12 cellular contexts compared by ENCODE assay signal in the genomic region with DNA sequence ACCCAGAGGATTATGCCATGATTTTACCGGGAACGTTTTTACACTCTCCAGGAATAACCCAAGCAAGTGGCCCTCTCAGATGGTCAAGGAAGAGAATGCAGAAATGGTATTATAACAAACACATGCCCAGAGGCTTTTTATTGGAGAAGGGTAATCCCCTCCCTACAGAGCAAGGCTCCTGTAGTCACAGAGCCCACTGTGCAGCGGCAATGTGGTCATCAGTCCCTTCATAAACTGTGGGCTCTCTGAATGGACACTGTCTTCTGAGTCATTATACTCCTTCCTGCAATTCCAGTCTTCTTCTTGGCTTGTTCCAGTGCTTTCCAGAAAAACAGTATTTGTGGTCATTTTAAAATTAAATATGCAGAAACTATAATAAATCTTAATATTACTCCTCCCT.
A peak's percentile ranks its signal among the peaks of the same experiment; 100 is the strongest.
DNase-seq lines count a peak whose midpoint lies in the region; ATAC-seq and TF ChIP-seq lines count a peak whose summit lies in the region.
"Had no signal": no experiment of that assay in that cellular context is flagged by ENCODE, and none has a peak within 500 bp of the region (broad histone marks: within the 10 kb centered on the region; RNA-seq: fewer than 3 reads in every experiment).

No MANE protein-coding gene starts in this region.

- H3K27me3 ChIP-seq in esophagus muscularis mucosa (no peaks in the 10 kb centered on the region), Karpas-422 (ENCODE audit: low read length) (no peaks in the 10 kb centered on the region), ascending aorta (no peaks in the 10 kb centered on the region)
- H3K27me3 ChIP-seq: BLaER1 treated with 17β-estradiol and CSF1 and Interleukin-3, amounts not matched to agents 10 nM and 100 nM; MG63 had no signal

- peak; percentile 39 for ATAC-seq in sciatic nerve
- no peak for ATAC-seq in GM18909 (IDR thresholded peaks at IDR 0.05; ENCODE audit: poor library complexity, unreplicated experiment)
- no peak for ATAC-seq in HG02610 (IDR thresholded peaks at IDR 0.05; ENCODE audit: unreplicated experiment)

- no peaks in the 10 kb centered on the region for H3K79me2 ChIP-seq in Karpas-422 (ENCODE audit: low read length)

- WGBS in esophagus muscularis mucosa = 76% methylated on average over 3 of the region's 3 CpGs

- no peak for TF ChIP-seq CTCF in esophagus muscularis mucosa (IDR thresholded peaks at IDR 0.05)
- no peak for TF ChIP-seq CTCF in ascending aorta (IDR thresholded peaks at IDR 0.05)

- H3K27ac ChIP-seq in esophagus muscularis mucosa (replicated peaks in 1 of 4) = peak overlapping the region; percentile 22 to 71 (median 58)
- no peak overlapping the region for H3K27ac ChIP-seq in Karpas-422 (ENCODE audit: low read length)
- no peak overlapping the region for H3K27ac ChIP-seq in ascending aorta
- H3K27ac ChIP-seq: BLaER1 treated with 17β-estradiol and CSF1 and Interleukin-3, amounts not matched to agents 10 nM and 100 nM had no signal

- no peak overlapping the region for H2AFZ ChIP-seq in Karpas-422 (ENCODE audit: low read length)

- intact Hi-C loops in esophagus muscularis mucosa (cut with DNase I) = loop anchor here (2.0 to 5.0 kb wide), 2 partner anchors 133 to 193 kb away; no protein-coding TSS in a partner anchor
- intact Hi-C loops in sciatic nerve (cut with DNase I) = loop anchor here (2.0 to 10.0 kb wide), 2 partner anchors 75 to 133 kb away; a partner anchor contains a TSS
- intact Hi-C loops in ascending aorta (cut with DNase I) = loop anchor here (1.0 to 5.0 kb wide), 3 partner anchors 38 to 133 kb away; a partner anchor contains a TSS

- no peak for TF ChIP-seq POLR2A in esophagus muscularis mucosa (IDR thresholded peaks at IDR 0.05; ENCODE audit: low read depth)

- no peaks in the 10 kb centered on the region for H3K9me2 ChIP-seq in Karpas-422 (replicated peaks; ENCODE audit: insufficient read depth, low read length)

- H3K4me1 ChIP-seq in esophagus muscularis mucosa = peaks cover 3 to 58% (median 53%) of the 10 kb centered on the region in 4 donors
- no peaks in the 10 kb centered on the region for H3K4me1 ChIP-seq in Karpas-422 (ENCODE audit: low read length)
- H3K4me1 ChIP-seq in ascending aorta = no peaks in the 10 kb centered on the region
- H3K4me1 ChIP-seq: BLaER1 treated with 17β-estradiol and CSF1 and Interleukin-3, amounts not matched to agents 10 nM and 100 nM had no signal

- H3K4me2 ChIP-seq in Karpas-422 (ENCODE audit: low read depth, low read length, poor library complexity, severe bottlenecking) = no peak overlapping the region
- H3K4me2 ChIP-seq: BLaER1 treated with 17β-estradiol and CSF1 and Interleukin-3, amounts not matched to agents 10 nM and 100 nM had no signal

- H3K9me3 ChIP-seq in esophagus muscularis mucosa (no peaks in the 10 kb centered on the region), Karpas-422 (ENCODE audit: low read length) (no peaks in the 10 kb centered on the region), ascending aorta (no peaks in the 10 kb centered on the region)
- H3K9me3 ChIP-seq: BLaER1 treated with 17β-estradiol and CSF1 and Interleukin-3, amounts not matched to agents 10 nM and 100 nM; MG63 had no signal

- H3K36me3 ChIP-seq in esophagus muscularis mucosa = peaks cover 25 to 67% (median 43%) of the 10 kb centered on the region in 4 donors
- no peaks in the 10 kb centered on the region for H3K36me3 ChIP-seq in Karpas-422 (ENCODE audit: insufficient read depth, low read length)
- peaks cover 0 to 6% of the 10 kb centered on the region in 2 donors for H3K36me3 ChIP-seq in ascending aorta
- H3K36me3 ChIP-seq: BLaER1 treated with 17β-estradiol and CSF1 and Interleukin-3, amounts not matched to agents 10 nM and 100 nM had no signal

- H3K4me3 ChIP-seq in esophagus muscularis mucosa (no peak overlapping the region), Karpas-422 (ENCODE audit: low read length) (no peak overlapping the region), ascending aorta (no peak overlapping the region)
- H3K4me3 ChIP-seq: BLaER1 treated with 17β-estradiol and CSF1 and Interleukin-3, amounts not matched to agents 10 nM and 100 nM; MG63 had no signal

- H3K9ac ChIP-seq in Karpas-422 (ENCODE audit: low read length) = no peak overlapping the region
- H3K9ac ChIP-seq: BLaER1 treated with 17β-estradiol and CSF1 and Interleukin-3, amounts not matched to agents 10 nM and 100 nM had no signal

- TF ChIP-seq EP300 in esophagus muscularis mucosa (IDR thresholded peaks at IDR 0.05) = no peak

- no peaks in the 10 kb centered on the region for H4K20me1 ChIP-seq in Karpas-422 (ENCODE audit: insufficient read depth, low read depth, low read length)
- H4K20me1 ChIP-seq: BLaER1 treated with 17β-estradiol and CSF1 and Interleukin-3, amounts not matched to agents 10 nM and 100 nM had no signal

- DNase-seq in A172 (ENCODE audit: low spot score) (peak; percentile 16), M059J (ENCODE audit: low read depth) (peak; percentile 28), esophagus muscularis mucosa (ENCODE audit: extremely low spot score) (no peak), sciatic nerve (ENCODE audit: low spot score) (no peak), Karpas-422 (no peak), ascending aorta (ENCODE audit: low spot score in 2 of 2) (no peak)
- DNase-seq: 8988T, MG63, Right ventricle myocardium superior had no signal

Comparison
In these comparisons a context has a peak if more than half of its experiments do, and no peak if none do; other contexts are left out.
1. DNase-seq: peak in A172 (single experiment) and M059J (single experiment); none in esophagus muscularis mucosa (single experiment), sciatic nerve (single experiment), Karpas-422 (single experiment) and ascending aorta (0 of 2).
2. H3K27ac ChIP-seq: peak in esophagus muscularis mucosa (4 of 4); none in Karpas-422 (single experiment) and ascending aorta (0 of 2).